8 cellular contexts compared by ENCODE assay signal in the genomic region with DNA sequence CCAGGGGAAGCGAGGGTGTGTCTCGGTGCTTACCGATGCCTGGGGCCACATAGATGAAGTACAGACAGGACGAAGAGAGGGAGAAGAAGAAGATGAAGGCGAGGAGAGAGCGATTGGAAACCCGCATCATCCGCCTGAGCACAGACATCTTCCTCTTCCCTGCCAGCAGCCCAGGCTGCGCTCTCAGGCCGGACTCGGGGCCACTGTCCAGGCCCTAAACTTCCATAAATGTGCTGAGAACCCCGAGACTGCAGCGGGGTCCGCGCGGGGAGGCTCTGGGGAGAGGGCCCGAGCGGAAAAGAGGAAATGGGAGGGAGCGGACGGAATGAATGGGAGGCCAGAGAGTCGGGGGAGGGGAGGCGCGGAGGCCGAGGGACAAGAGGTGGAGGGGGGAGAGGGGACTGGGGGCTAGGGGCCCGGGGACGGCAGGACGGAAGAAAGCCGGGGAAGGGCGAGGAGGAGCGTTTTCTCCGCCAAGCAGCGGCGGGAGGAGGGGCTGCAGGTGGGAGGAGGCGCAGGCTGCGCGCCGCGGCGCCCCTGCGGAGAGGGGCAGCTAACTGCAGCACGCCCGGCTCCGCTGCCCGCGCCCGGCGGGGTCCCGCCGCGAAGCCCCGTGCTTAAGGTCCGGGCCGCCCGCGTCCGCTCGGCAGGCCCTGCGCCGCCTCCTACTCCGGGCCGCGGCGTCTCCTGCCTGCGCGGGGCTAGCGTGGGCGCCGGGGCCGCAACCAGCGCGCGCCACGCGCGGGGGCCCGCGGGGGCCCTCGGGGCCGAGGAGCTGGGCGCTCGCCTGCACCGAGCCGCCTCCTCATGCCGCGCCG. TPM values are rescaled to one million over a fixed set of nuclear protein-coding genes. Genes with fewer than 3 reads are reported as not detected.
DNase-seq lines count a peak whose midpoint lies in the region; ATAC-seq and TF ChIP-seq lines count a peak whose summit lies in the region.

Gene B4GALT6, minus strand, starts transcription at position 303 of the 818 bp plus-strand sequence. Its CDS starts 155 bp downstream, at position 148.

- DNase-seq in activated naive CD4-positive, alpha-beta T cell treated with Interleukin-2 at 50 U/mL for 16 hours: peak; percentile 8
- DNase-seq in activated naive CD4-positive, alpha-beta T cell (lab: John Stamatoyannopoulos, UW): no peak
- DNase-seq in NCI-H128 (lab: John Stamatoyannopoulos, UW; ENCODE audit: unreplicated experiment) (peak; percentile 36), fibroblast of mammary gland (ENCODE audit: low read depth) (peak; percentile 23), natural killer cell (peak; percentile 37)
- DNase-seq in activated CD8-positive, alpha-beta memory T cell treated with anti-CD3 and anti-CD28 coated beads, Interleukin-2, amount 50 U/mL, for 48 hours: peak; percentile 63
- no peak for DNase-seq in effector CD4-positive, alpha-beta T cell

- peaks cover 0 to 2% of the 10 kb centered on the region in 2 donors for H3K27me3 Mint-ChIP-seq in natural killer cell (ENCODE audit: low read depth in 2 of 2)

- H3K4me1 Mint-ChIP-seq in natural killer cell: peaks cover 38 to 52% of the 10 kb centered on the region in 2 donors

- peak within 1 kb of the TSS; percentile 99 for H3K4me3 Mint-ChIP-seq in natural killer cell

- TF ChIP-seq CTCF in fibroblast of mammary gland (conservative IDR thresholded peaks at IDR 0.05; ENCODE audit: control insufficient read depth, insufficient read depth, low read depth, low read length) (no peak), natural killer cell (IDR thresholded peaks at IDR 0.05) (no peak)

- no peaks in the 10 kb centered on the region for H3K36me3 Mint-ChIP-seq in natural killer cell

- intact Hi-C loops in natural killer cell (cut with micrococcal nuclease): loop anchor here (5.0 to 10.0 kb wide), 3 partner anchors 32 to 330 kb away; partner anchors contain the start of genes RNF125 and TRAPPC8

- no peaks in the 10 kb centered on the region for H3K9me3 Mint-ChIP-seq in natural killer cell

- ATAC-seq in HG02588 (IDR thresholded peaks at IDR 0.05; ENCODE audit: unreplicated experiment): peak; percentile 36
- peak; percentile 40 to 49 (median 41) for ATAC-seq in natural killer cell

- peak within 1 kb of the TSS; percentile 73 for H3K4me3 ChIP-seq in fibroblast of mammary gland (ENCODE audit: control insufficient read depth, low read depth, low read length)

- H3K27ac Mint-ChIP-seq in natural killer cell: peak within 1 kb of the TSS; percentile 90 to 92

RNA-seq across cellular contexts. Expression of gene B4GALT6, which starts in this region (rescaled TPM):
- total RNA-seq in natural killer cell: 10 to 100 TPM; 18.6 to 33.0 (median 20.6) TPM

Comparison
In these comparisons a context has a peak if more than half of its experiments do, and no peak if none do; other contexts are left out.
1. DNase-seq: peak in activated naive CD4-positive, alpha-beta T cell treated with Interleukin-2 at 50 U/mL for 16 hours (single experiment), NCI-H128 (single experiment), activated CD8-positive, alpha-beta memory T cell treated with anti-CD3 and anti-CD28 coated beads, Interleukin-2, amount 50 U/mL, for 48 hours (single experiment), fibroblast of mammary gland (single experiment) and natural killer cell (single experiment); none in activated naive CD4-positive, alpha-beta T cell (0 of 4) and effector CD4-positive, alpha-beta T cell (single experiment).